17 cellular contexts compared by ENCODE assay signal in the genomic region with DNA sequence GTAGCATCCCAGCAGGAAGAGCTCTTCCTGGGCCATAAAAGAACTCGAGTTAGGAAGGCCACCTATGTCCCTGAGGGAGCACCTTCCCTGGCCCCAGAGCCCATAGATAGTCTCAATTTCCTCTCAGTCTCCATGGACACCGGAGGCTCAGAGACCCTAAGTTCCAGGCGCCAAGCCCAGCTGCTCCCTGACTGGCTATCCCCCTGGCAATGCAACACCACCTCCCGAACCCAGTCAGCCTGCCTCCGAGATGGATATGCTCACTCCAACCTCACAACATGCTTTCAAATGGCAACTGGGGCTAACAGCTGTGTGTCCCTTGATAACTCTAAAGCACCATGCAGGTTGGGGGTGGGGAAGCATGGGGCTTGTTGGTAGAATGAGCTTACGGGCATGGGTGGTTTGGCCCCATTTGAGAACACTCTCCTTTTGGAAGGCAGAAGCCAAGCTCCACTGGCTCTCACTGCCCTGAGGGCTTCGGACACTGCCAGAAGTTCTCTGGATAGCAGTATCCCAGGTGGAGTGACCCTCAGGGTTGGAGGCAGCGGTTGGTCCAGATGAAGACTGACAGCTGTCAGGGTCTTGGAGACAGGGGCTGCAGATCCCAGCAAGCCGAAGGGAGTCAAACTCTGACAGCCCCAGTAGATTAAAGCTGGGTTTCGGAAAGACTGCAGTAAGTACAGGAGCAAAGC.
"Had no signal": no experiment of that assay in that cellular context is flagged by ENCODE, and none has a peak within 500 bp of the region (broad histone marks: within the 10 kb centered on the region; RNA-seq: fewer than 3 reads in every experiment).

No MANE protein-coding gene starts in this region.

- DNase-seq: activated CD4-positive, alpha-beta T cell treated with anti-CD3 and anti-CD28 coated beads, Interleukin-2, amount 50 U/mL, for 48 hours; activated effector memory CD4-positive, alpha-beta T cell treated with anti-CD3 and anti-CD28 coated beads, Interleukin-2, amount 50 U/mL, for 16 hours; activated T-cell treated with anti-CD3 and anti-CD28 coated beads, Interleukin-2, amount 50 U/mL, for 4 hours; adrenal gland; endodermal cell; heart left ventricle; left cardiac atrium; lower lobe of right lung; stimulated activated CD4-positive, alpha-beta T cell treated with anti-CD3 and anti-CD28 coated beads, Interleukin-2, amount 100 ng/mL, for 48 hours; stimulated activated naive CD4-positive, alpha-beta T cell treated with Interleukin-2 at 50 U/mL for 16 hours; T-cell; T1000; trophoblast cell had no signal

- H3K4me3 ChIP-seq: adrenal gland, cardiac muscle cell, heart left ventricle, lower lobe of right lung had no signal

- H3K4me1 Mint-ChIP-seq: activated naive CD4-positive, alpha-beta T cell treated with anti-CD3 and anti-CD28 coated beads, Interleukin-2, amount 50 U/mL, for 24 hours; mesothelial cell of epicardium; T-cell had no signal

- H3K27me3 ChIP-seq: adrenal gland had no signal

- H3K27ac Mint-ChIP-seq: activated naive CD4-positive, alpha-beta T cell treated with anti-CD3 and anti-CD28 coated beads, Interleukin-2, amount 50 U/mL, for 24 hours; endodermal cell; mesothelial cell of epicardium; T-cell had no signal

- H3K36me3 ChIP-seq: adrenal gland, cardiac muscle cell, heart left ventricle, lower lobe of right lung had no signal

- H3K36me3 Mint-ChIP-seq: activated naive CD4-positive, alpha-beta T cell treated with anti-CD3 and anti-CD28 coated beads, Interleukin-2, amount 50 U/mL, for 24 hours; mesothelial cell of epicardium; T-cell had no signal

- ATAC-seq: activated T-cell treated with anti-CD3 and anti-CD28 coated beads, Interleukin-2, amount 50 U/mL, for 4 hours; heart left ventricle; left cardiac atrium; T-cell had no signal

- H3K9me3 Mint-ChIP-seq: activated naive CD4-positive, alpha-beta T cell treated with anti-CD3 and anti-CD28 coated beads, Interleukin-2, amount 50 U/mL, for 24 hours; activated T-cell treated with anti-CD3 and anti-CD28 coated beads, Interleukin-2, amount 50 U/mL, for 4 hours; endodermal cell; mesothelial cell of epicardium; T-cell had no signal

- H3K4me3 Mint-ChIP-seq: activated naive CD4-positive, alpha-beta T cell treated with anti-CD3 and anti-CD28 coated beads, Interleukin-2, amount 50 U/mL, for 24 hours; activated T-cell treated with anti-CD3 and anti-CD28 coated beads, Interleukin-2, amount 50 U/mL, for 4 hours; endodermal cell; mesothelial cell of epicardium; T-cell had no signal

- H3K4me1 ChIP-seq: heart left ventricle, lower lobe of right lung, parathyroid adenoma had no signal

- H3K27ac ChIP-seq: adrenal gland, cardiac muscle cell, heart left ventricle, lower lobe of right lung, parathyroid adenoma had no signal

- H3K9me3 ChIP-seq: adrenal gland, heart left ventricle, lower lobe of right lung had no signal
